ENCODE assay signal across 29 cellular contexts in the genomic region with DNA sequence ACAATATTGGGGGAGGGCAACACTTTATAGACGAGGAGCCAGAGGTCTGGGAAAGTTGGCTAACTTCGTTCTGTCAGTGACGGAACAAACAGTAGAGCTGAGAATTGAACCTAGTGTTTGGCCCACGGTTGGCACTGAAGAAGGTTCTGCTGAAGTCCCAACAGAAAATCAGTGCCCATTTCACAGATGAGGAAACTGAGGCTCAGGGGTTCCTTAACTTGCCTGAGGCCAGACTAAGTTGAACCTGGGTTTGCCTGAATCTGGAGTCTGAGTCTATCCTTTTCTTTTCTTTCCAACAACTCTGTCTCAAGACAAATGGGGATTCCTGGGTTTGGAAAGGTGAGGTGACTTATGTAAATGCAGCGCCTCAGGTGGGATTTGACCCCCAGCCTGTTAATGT. TPM values are rescaled to one million over a fixed set of nuclear protein-coding genes. Genes with fewer than 3 reads are reported as not detected.
DNase-seq lines count a peak whose midpoint lies in the region; ATAC-seq, FAIRE-seq and TF ChIP-seq lines count a peak whose summit lies in the region.
"Had no signal": no experiment of that assay in that cellular context is flagged by ENCODE, and none has a peak within 500 bp of the region (broad histone marks: within the 10 kb centered on the region; RNA-seq: fewer than 3 reads in every experiment).

No MANE protein-coding gene starts in this region.

- peak overlapping the region; percentile 85 for H3K27ac Mint-ChIP-seq in GM23338
- H3K27ac Mint-ChIP-seq: activated naive CD4-positive, alpha-beta T cell treated with anti-CD3 and anti-CD28 coated beads for 36 hours; activated T-helper 1 cell treated with anti-CD3 and anti-CD28 coated beads, Interleukin-12 subunit alpha, Interleukin-12 subunit beta, Interleukin-2, Interleukin-4 antibody, amounts not matched to agents 30 ng/mL and 10 ng/mL and 1 ng/mL, durations not matched to agents 14 hours and 24 hours and 36 hours; B cell; CD8-positive, alpha-beta T cell; dendritic cell treated with granulocyte-macrophage colony-stimulating factor and Interleukin-4, amounts not matched to agents 40 ng/mL and 50 ng/mL, for 4 days had no signal

- H3K9me3 ChIP-seq in iPS-15b (ENCODE audit: control insufficient read depth, insufficient read depth, low read length) (no peaks in the 10 kb centered on the region), pancreas (no peaks in the 10 kb centered on the region)
- H3K9me3 ChIP-seq: SJCRH30, thoracic aorta had no signal

- peaks cover 50% of the 10 kb centered on the region for H3K36me3 Mint-ChIP-seq in GM23338 (ENCODE audit: low read depth)

- peaks cover 13% of the 10 kb centered on the region for H3K4me1 Mint-ChIP-seq in GM23338

- FAIRE-seq in pancreas (lab: Jason Lieb, UNC): no peak
- FAIRE-seq: keratinocyte had no signal

- no peak overlapping the region for H2AFZ ChIP-seq in GM23338

- H3K9me3 Mint-ChIP-seq in GM23338: no peaks in the 10 kb centered on the region
- H3K9me3 Mint-ChIP-seq: activated naive CD4-positive, alpha-beta T cell treated with anti-CD3 and anti-CD28 coated beads for 36 hours; activated T-helper 1 cell treated with anti-CD3 and anti-CD28 coated beads, Interleukin-12 subunit alpha, Interleukin-12 subunit beta, Interleukin-2, Interleukin-4 antibody, amounts not matched to agents 30 ng/mL and 10 ng/mL and 1 ng/mL, durations not matched to agents 14 hours and 24 hours and 36 hours; CD8-positive, alpha-beta T cell; dendritic cell treated with granulocyte-macrophage colony-stimulating factor and Interleukin-4, amounts not matched to agents 40 ng/mL and 50 ng/mL, for 4 days; naive thymus-derived CD8-positive, alpha-beta T cell; T-cell had no signal

- peaks cover 15% of the 10 kb centered on the region for H4K20me1 ChIP-seq in GM23338 (replicated peaks; ENCODE audit: insufficient read depth)

- DNase-seq in GM23338 (ENCODE audit: low spot score) (no peak), RWPE1 (ENCODE audit: low spot score) (no peak), pancreas (peak in 1 of 6 donors; percentile 1), NCI-H128 (lab: John Stamatoyannopoulos, UW; ENCODE audit: unreplicated experiment) (no peak), HT-29 (ENCODE audit: low spot score) (no peak), COR-L47 (lab: John Stamatoyannopoulos, UW) (no peak)
- DNase-seq: activated CD4-positive, alpha-beta T cell treated with anti-CD3 and anti-CD28 coated beads, Interleukin-2, amount 50 U/mL, for 4 hours; activated naive CD4-positive, alpha-beta T cell treated with anti-CD3 and anti-CD28 coated beads for 36 hours; CD8-positive, alpha-beta T cell; DMS 273 treated with DMSO at 0.1 percent for 48 hours; EL; MV-4-11; naive thymus-derived CD8-positive, alpha-beta T cell; NCI-H146; NCI-H446; NCI-H774; SJCRH30; stimulated activated naive CD4-positive, alpha-beta T cell treated with Interleukin-2 at 50 U/mL for 16 hours; T-cell had no signal

- CTCF ChIA-PET in RWPE1 (lab: Yijun Ruan, JAX): no interaction called here

- H3K36me3 ChIP-seq in GM23338 (ENCODE audit: insufficient read depth): peaks cover 37% of the 10 kb centered on the region
- H3K36me3 ChIP-seq in iPS-15b (ENCODE audit: control insufficient read depth, insufficient read depth, low read length): peaks cover 23% of the 10 kb centered on the region
- no peaks in the 10 kb centered on the region for H3K36me3 ChIP-seq in pancreas
- H3K36me3 ChIP-seq: SJCRH30, thoracic aorta had no signal

- H3K9ac ChIP-seq in iPS-15b (ENCODE audit: low read depth, low read length): peak overlapping the region; percentile 47

- peak overlapping the region; percentile 83; the same call in 1 of the 2 replicates for H3K27ac ChIP-seq in GM23338 (ENCODE audit: low read depth)
- H3K27ac ChIP-seq in RWPE1: peak overlapping the region; percentile 5; the same call in 1 of the 2 replicates
- peak overlapping the region in 3 of 4 donors; percentile 10 to 71 (median 22) for H3K27ac ChIP-seq in pancreas
- H3K27ac ChIP-seq: SJCRH30, thoracic aorta had no signal

- H3F3A ChIP-seq in GM23338 (replicated peaks; ENCODE audit: low read depth): 0 out of 2 replicates have a peak, but pooled peaks cover 9% of the 10 kb centered on the region

- TF ChIP-seq CTCF in GM23338 (conservative IDR thresholded peaks at IDR 0.05; ENCODE audit: low read depth in 2 of 2): no peak
- TF ChIP-seq CTCF in RWPE1 (conservative IDR thresholded peaks at IDR 0.05; ENCODE audit: low read depth): no peak
- no peak for TF ChIP-seq CTCF in pancreas (IDR thresholded peaks at IDR 0.05)

- intact Hi-C loops in pancreas (cut with DNase I): no loop called here

- H3K27me3 ChIP-seq in GM23338 (ENCODE audit: insufficient read depth): no peaks in the 10 kb centered on the region
- no peaks in the 10 kb centered on the region for H3K27me3 ChIP-seq in iPS-15b (ENCODE audit: control insufficient read depth, insufficient read depth, low read length)
- H3K27me3 ChIP-seq in pancreas: no peaks in the 10 kb centered on the region
- H3K27me3 ChIP-seq: SJCRH30 had no signal

- ATAC-seq in GM23338: no peak
- ATAC-seq in pancreas: no peak
- no peak for ATAC-seq in HG02571 (IDR thresholded peaks at IDR 0.05; ENCODE audit: unreplicated experiment)
- ATAC-seq: activated CD4-positive, CD25-positive, alpha-beta regulatory T cell treated with anti-CD3 and anti-CD28 coated beads, Interleukin-2, amount 50 U/mL, for 24 hours; CD8-positive, alpha-beta T cell; esophagus mucosa; naive thymus-derived CD8-positive, alpha-beta T cell; T-cell had no signal

- H3K4me3 Mint-ChIP-seq in GM23338: no peak overlapping the region
- H3K4me3 Mint-ChIP-seq: activated naive CD4-positive, alpha-beta T cell treated with anti-CD3 and anti-CD28 coated beads for 36 hours; activated T-helper 1 cell treated with anti-CD3 and anti-CD28 coated beads, Interleukin-12 subunit alpha, Interleukin-12 subunit beta, Interleukin-2, Interleukin-4 antibody, amounts not matched to agents 30 ng/mL and 10 ng/mL and 1 ng/mL, durations not matched to agents 14 hours and 24 hours and 36 hours; B cell; CD8-positive, alpha-beta T cell; dendritic cell treated with granulocyte-macrophage colony-stimulating factor and Interleukin-4, amounts not matched to agents 40 ng/mL and 50 ng/mL, for 4 days; naive thymus-derived CD8-positive, alpha-beta T cell; T-cell had no signal

- H3K4me3 ChIP-seq in GM23338 (no peak overlapping the region), iPS-15b (ENCODE audit: low read depth, low read length) (no peak overlapping the region), pancreas (no peak overlapping the region)
- H3K4me3 ChIP-seq: SJCRH30, skin epidermis, thoracic aorta had no signal

- WGBS in pancreas, 2 donors: 76 to 78% methylated on average over 5 of the region's 5 CpGs

- POLR2A ChIA-PET in RWPE1 (lab: Yijun Ruan, JAX; ENCODE audit: low non-redundant PET): no interaction called here

- H3K4me1 ChIP-seq in GM23338 (ENCODE audit: insufficient read depth) (peaks cover 10% of the 10 kb centered on the region), iPS-15b (ENCODE audit: control insufficient read depth, insufficient read depth, low read length) (peaks cover 4% of the 10 kb centered on the region), pancreas (peaks cover 0 to 36% (median 1%) of the 10 kb centered on the region in 3 donors)

- peaks cover 23% of the 10 kb centered on the region for H3K27me3 Mint-ChIP-seq in GM23338 (ENCODE audit: insufficient read depth, low read depth, poor library complexity)
- H3K27me3 Mint-ChIP-seq: B cell; dendritic cell treated with granulocyte-macrophage colony-stimulating factor and Interleukin-4, amounts not matched to agents 40 ng/mL and 50 ng/mL, for 4 days; naive thymus-derived CD8-positive, alpha-beta T cell; T-cell had no signal

- H3K4me2 ChIP-seq in GM23338: no peak overlapping the region

- no peaks in the 10 kb centered on the region for H3K79me2 ChIP-seq in GM23338 (replicated peaks; ENCODE audit: insufficient read depth)

- no peaks in the 10 kb centered on the region for H3K9me2 ChIP-seq in GM23338 (ENCODE audit: insufficient read depth)

TF ChIP-seq in GM23338, 12 proteins besides CTCF, POLR2A, EP300 and RAD21 (continues in another document):
- TF ChIP-seq EZH2phosphoT487 (IDR thresholded peaks at IDR 0.05; ENCODE audit: unreplicated experiment): no peak
- TF ChIP-seq, protein P1, sequence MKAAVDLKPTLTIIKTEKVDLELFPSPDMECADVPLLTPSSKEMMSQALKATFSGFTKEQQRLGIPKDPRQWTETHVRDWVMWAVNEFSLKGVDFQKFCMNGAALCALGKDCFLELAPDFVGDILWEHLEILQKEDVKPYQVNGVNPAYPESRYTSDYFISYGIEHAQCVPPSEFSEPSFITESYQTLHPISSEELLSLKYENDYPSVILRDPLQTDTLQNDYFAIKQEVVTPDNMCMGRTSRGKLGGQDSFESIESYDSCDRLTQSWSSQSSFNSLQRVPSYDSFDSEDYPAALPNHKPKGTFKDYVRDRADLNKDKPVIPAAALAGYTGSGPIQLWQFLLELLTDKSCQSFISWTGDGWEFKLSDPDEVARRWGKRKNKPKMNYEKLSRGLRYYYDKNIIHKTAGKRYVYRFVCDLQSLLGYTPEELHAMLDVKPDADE (IDR thresholded peaks at IDR 0.05): no peak
- no peak for TF ChIP-seq STAT1 (IDR thresholded peaks at IDR 0.05; ENCODE audit: unreplicated experiment)
- TF ChIP-seq ZNF331 (CRISPR knock-in tag; IDR thresholded peaks at IDR 0.05; ENCODE audit: low read depth): no peak

RNA-seq across cellular contexts. Expression of a gene that starts 55.1 kb away (rescaled TPM):
- total RNA-seq in GM23338 (2014; rRNA removed; shearing (Covaris generic)): 142 and 150 TPM in 2 replicates
- 27.5 and 31.6 TPM in 2 replicates for polyA plus RNA-seq in GM23338 (2016; fragmentation: Nextera tagmentation; extraction: Ambion mirVana)
- 10 to 100 TPM in 2 of 6 donors, 1 to 10 TPM in 4; 2.1 to 11.6 (median 3.4) TPM for total RNA-seq in pancreas
- 1 to 10 TPM; 2.4 to 6.1 TPM for polyA plus RNA-seq in pancreas
- 51.5 and 55.3 TPM in 2 replicates for total RNA-seq in HT-29 (2014; rRNA removed; shearing (Covaris generic))

Comparison
In these comparisons a context has a peak if more than half of its experiments do, and no peak if none do; other contexts are left out.
1. H3K27ac ChIP-seq: peak in every context shown above with its lines; median percentile 83 in GM23338; 22 in pancreas; 5 in RWPE1.